Comparison of ENCODE assay signal across 23 cellular contexts in genomic region chr11:1908579-1908978, GRCh38. TPM values are rescaled to one million over a fixed set of nuclear protein-coding genes. Genes with fewer than 3 reads are reported as not detected.
DNase-seq lines count a peak whose midpoint lies in the region; ATAC-seq and TF ChIP-seq lines count a peak whose summit lies in the region.
"Had no signal": no experiment of that assay in that cellular context is flagged by ENCODE, and none has a peak within 500 bp of the region (broad histone marks: within the 10 kb centered on the region; RNA-seq: fewer than 3 reads in every experiment).

No MANE protein-coding gene starts in this region.

- H3K27ac Mint-ChIP-seq in nephron progenitor cell, result peak overlapping the region; percentile 13
- H3K27ac Mint-ChIP-seq: activated naive CD8-positive, alpha-beta T cell treated with anti-CD3 and anti-CD28 coated beads for 36 hours; activated T-cell treated with anti-CD3 and anti-CD28 coated beads, Interleukin-2, amount 50 U/mL, for 24 hours; CD4-positive, CD25-positive, alpha-beta regulatory T cell had no signal

- H3K27me3 Mint-ChIP-seq in nephron progenitor cell (ENCODE audit: low read depth, poor library complexity), result peaks cover 15% of the 10 kb centered on the region
- H3K27me3 Mint-ChIP-seq: activated naive CD8-positive, alpha-beta T cell treated with anti-CD3 and anti-CD28 coated beads for 36 hours; activated T-cell treated with anti-CD3 and anti-CD28 coated beads, Interleukin-2, amount 50 U/mL, for 24 hours had no signal

- no peaks in the 10 kb centered on the region for H3K9me3 Mint-ChIP-seq in nephron progenitor cell
- H3K9me3 Mint-ChIP-seq: activated naive CD8-positive, alpha-beta T cell treated with anti-CD3 and anti-CD28 coated beads for 36 hours; activated T-cell treated with anti-CD3 and anti-CD28 coated beads, Interleukin-2, amount 50 U/mL, for 24 hours; central memory CD8-positive, alpha-beta T cell had no signal

- H3K36me3 ChIP-seq in heart left ventricle (no peaks in the 10 kb centered on the region), uterus (no peaks in the 10 kb centered on the region)
- H3K36me3 ChIP-seq: ovary had no signal

- H3K36me3 Mint-ChIP-seq in nephron progenitor cell (ENCODE audit: low read depth), result no peaks in the 10 kb centered on the region
- H3K36me3 Mint-ChIP-seq: activated naive CD8-positive, alpha-beta T cell treated with anti-CD3 and anti-CD28 coated beads for 36 hours; CD4-positive, CD25-positive, alpha-beta regulatory T cell had no signal

- TF ChIP-seq CTCF in heart left ventricle (IDR thresholded peaks at IDR 0.05) (no peak), nephron progenitor cell (IDR thresholded peaks at IDR 0.05) (no peak), uterus (IDR thresholded peaks at IDR 0.05) (no peak)

- H3K4me1 ChIP-seq in heart left ventricle (peaks cover 8 to 57% (median 37%) of the 10 kb centered on the region in 12 donors), uterus (no peaks in the 10 kb centered on the region)

- peaks cover 26% of the 10 kb centered on the region for H3K4me1 Mint-ChIP-seq in nephron progenitor cell
- H3K4me1 Mint-ChIP-seq: activated naive CD8-positive, alpha-beta T cell treated with anti-CD3 and anti-CD28 coated beads for 36 hours; CD4-positive, CD25-positive, alpha-beta regulatory T cell; central memory CD8-positive, alpha-beta T cell had no signal

- peak; percentile 36 for ATAC-seq in Right ventricle myocardium inferior
- peak; percentile 47 to 87 (median 75) for ATAC-seq in heart left ventricle
- ATAC-seq in SK-N-SH treated with all-trans-retinoic acid at 6 μM for 48 hours, result no peak

- TF ChIP-seq POLR2A in heart left ventricle (IDR thresholded peaks at IDR 0.05), result peak in 1 of 2 donors; percentile 16
- no peak for TF ChIP-seq POLR2A in uterus (IDR thresholded peaks at IDR 0.05)

- H3K4me3 Mint-ChIP-seq in nephron progenitor cell, result no peak overlapping the region
- H3K4me3 Mint-ChIP-seq: activated naive CD8-positive, alpha-beta T cell treated with anti-CD3 and anti-CD28 coated beads for 36 hours; activated T-cell treated with anti-CD3 and anti-CD28 coated beads, Interleukin-2, amount 50 U/mL, for 24 hours; CD4-positive, CD25-positive, alpha-beta regulatory T cell; central memory CD8-positive, alpha-beta T cell had no signal

- WGBS in heart left ventricle, 4 donors, result 26 to 41% (median 35%) methylated on average over 9 of the region's 9 CpGs

- DNase-seq in Right ventricle myocardium inferior (ENCODE audit: missing footprints) (peak; percentile 11), cardiac septum (ENCODE audit: low spot score) (no peak), heart left ventricle (peak in 3 of 5 donors; percentile 42 to 70 (median 52)), nephron progenitor cell (no peak), uterus (no peak), cerebellar nuclear complex (lab: John Stamatoyannopoulos, UW) (no peak), LoVo (ENCODE audit: low spot score) (no peak)
- DNase-seq: 8988T; activated CD4-positive, alpha-beta T cell treated with anti-CD3 and anti-CD28 coated beads, Interleukin-2, amount 50 U/mL, for 48 hours; activated naive CD8-positive, alpha-beta T cell treated with anti-CD3 and anti-CD28 coated beads for 36 hours; activated T-cell treated with anti-CD3 and anti-CD28 coated beads, Interleukin-2, amount 50 U/mL, for 24 hours; CD4-positive, CD25-positive, alpha-beta regulatory T cell; DMS79 treated with DMSO at 0.1 percent for 48 hours; glutamatergic neuron; KG1; kidney; NCI-H1417; stimulated activated naive CD4-positive, alpha-beta T cell treated with Interleukin-2 at 50 U/mL for 16 hours had no signal

- peak overlapping the region; percentile 71 to 90 (median 84) for H3K27ac ChIP-seq in heart left ventricle
- peak overlapping the region; percentile 75 to 76 for H3K27ac ChIP-seq in uterus
- H3K27ac ChIP-seq: ovary had no signal

- H3K27me3 ChIP-seq in heart left ventricle (no peaks in the 10 kb centered on the region), uterus (no peaks in the 10 kb centered on the region)
- H3K27me3 ChIP-seq: ovary had no signal

- H3K9me3 ChIP-seq in heart left ventricle (no peaks in the 10 kb centered on the region), uterus (no peaks in the 10 kb centered on the region)
- H3K9me3 ChIP-seq: ovary had no signal

- H3K4me3 ChIP-seq in heart left ventricle, result peak overlapping the region in 3 of 12 donors; percentile 12 to 16 (median 13)
- H3K4me3 ChIP-seq in uterus, result no peak overlapping the region
- H3K4me3 ChIP-seq: ovary had no signal

- intact Hi-C loops in Right ventricle myocardium inferior (cut with DNase I), result no loop called here
- intact Hi-C loops in cardiac septum (cut with DNase I), result no loop called here
- intact Hi-C loops in heart left ventricle (cut with DNase I), result no loop called here
- intact Hi-C loops in uterus (cut with DNase I; ENCODE audit: low total_unique reads), result no loop called here

TF ChIP-seq in SK-N-SH treated with all-trans-retinoic acid at 6 μM for 48 hours, 23 proteins besides CTCF, POLR2A, EP300 and RAD21 (continues in another document):
- TF ChIP-seq RARB (CRISPR knock-in tag; IDR thresholded peaks at IDR 0.05) (no peak), PATZ1 (CRISPR knock-in tag; IDR thresholded peaks at IDR 0.05; ENCODE audit: borderline replicate concordance) (no peak), ZFP30 (CRISPR knock-in tag; IDR thresholded peaks at IDR 0.05) (no peak), ZNF565 (CRISPR knock-in tag; conservative IDR thresholded peaks at IDR 0.05; ENCODE audit: low read depth) (no peak), CSDC2 (CRISPR knock-in tag; IDR thresholded peaks at IDR 0.05) (no peak), PPARA (CRISPR knock-in tag; IDR thresholded peaks at IDR 0.05; ENCODE audit: borderline replicate concordance) (no peak), CSRNP3 (CRISPR knock-in tag; IDR thresholded peaks at IDR 0.05) (no peak), TCF4 (CRISPR knock-in tag; IDR thresholded peaks at IDR 0.05; ENCODE audit: borderline replicate concordance) (no peak), ISL1 (CRISPR knock-in tag; IDR thresholded peaks at IDR 0.05) (no peak), CREB5 (CRISPR knock-in tag; IDR thresholded peaks at IDR 0.05; ENCODE audit: low read depth) (no peak)

RNA-seq across cellular contexts. Expression of gene TNNT3, which starts 10.9 kb away (rescaled TPM):
- 36.3 TPM for total RNA-seq in Right ventricle myocardium inferior
- total RNA-seq in cardiac septum, result 41.5 TPM
- 10 to 100 TPM; 17.1 to 84.5 (median 49.0) TPM for total RNA-seq in heart left ventricle
- 10 to 100 TPM; 40.8 to 45.5 TPM for polyA plus RNA-seq in heart left ventricle
- total RNA-seq in uterus, result 10 to 100 TPM in 2 of 4 donors, 1 to 10 TPM in 1, not detected in 1; 3.2 to 60.6 (median 29.3) TPM

RNA-seq across cellular contexts. Expression of gene PRR33, which starts 16.9 kb away (rescaled TPM):
- 5.0 TPM for total RNA-seq in Right ventricle myocardium inferior
- 0.75 TPM for total RNA-seq in cardiac septum
- 1 to 10 TPM in 8 of 9 donors, under 1 TPM in 1; 0.81 to 5.1 (median 2.4) TPM for total RNA-seq in heart left ventricle
- 1 to 10 TPM in 1 of 2 donors, under 1 TPM in 1; 0.08 to 4.6 TPM for polyA plus RNA-seq in heart left ventricle
- not detected for total RNA-seq in uterus
- total RNA-seq: CD4-positive, CD25-positive, alpha-beta regulatory T cell; kidney; mucosa of gallbladder; ovary; urinary bladder had no signal

RNA-seq across cellular contexts. Expression of gene MRPL23, which starts 38.6 kb away (rescaled TPM):
- total RNA-seq in Right ventricle myocardium inferior (107 TPM), cardiac septum (85.0 TPM), heart left ventricle (100 to 1,000 TPM in 2 of 9 donors, 10 to 100 TPM in 7; 44.0 to 183 (median 76.1) TPM), uterus (100 to 1,000 TPM in 2 of 4 donors, 10 to 100 TPM in 2; 36.7 to 196 (median 101) TPM)
- 100 to 1,000 TPM; 141 to 183 TPM for polyA plus RNA-seq in heart left ventricle

RNA-seq across cellular contexts. Expression of gene LSP1, which starts 55.7 kb away (rescaled TPM):
- total RNA-seq in Right ventricle myocardium inferior (22.5 TPM), cardiac septum (35.1 TPM), heart left ventricle (10 to 100 TPM; 11.4 to 86.8 (median 16.4) TPM), uterus (100 to 1,000 TPM in 1 of 4 donors, 10 to 100 TPM in 3; 11.2 to 112 (median 25.1) TPM)
- 10 to 100 TPM; 10.0 to 20.6 TPM for polyA plus RNA-seq in heart left ventricle

Comparison
In these comparisons a context has a peak if more than half of its experiments do, and no peak if none do; other contexts are left out.
1. DNase-seq: peak in Right ventricle myocardium inferior (single experiment) and heart left ventricle (3 of 5); none in cardiac septum (single experiment), nephron progenitor cell (single experiment), uterus (0 of 2), cerebellar nuclear complex (0 of 2) and LoVo (single experiment).